In genomic region chr1:3773572-3774502, GRCh38 we compare ENCODE assay signal across 1 cellular context.
TF ChIP-seq lines count a peak whose summit lies in the region.

No MANE protein-coding gene starts in this region.

TF ChIP-seq in H1, 55 proteins besides CTCF, POLR2A, EP300 and RAD21:
- TF ChIP-seq CHD1 (IDR thresholded peaks at IDR 0.05; ENCODE audit: low read depth, low read length) = no peak
- TF ChIP-seq SP2 (IDR thresholded peaks at IDR 0.05; ENCODE audit: low read length) = no peak
- TF ChIP-seq RBBP5 (IDR thresholded peaks at IDR 0.05; ENCODE audit: borderline replicate concordance, low read depth, low read length) = no peak
- no peak for TF ChIP-seq ZNF274 (IDR thresholded peaks at IDR 0.05; ENCODE audit: borderline replicate concordance, extremely low read depth, low read length)
- TF ChIP-seq SIX5 (IDR thresholded peaks at IDR 0.05; ENCODE audit: low read depth, low read length) = no peak
- TF ChIP-seq HDAC6 (IDR thresholded peaks at IDR 0.05; ENCODE audit: low read depth, low read length) = no peak
- no peak for TF ChIP-seq KDM4A (IDR thresholded peaks at IDR 0.05; ENCODE audit: low read depth, low read length, severe bottlenecking)
- TF ChIP-seq EZH2 (IDR thresholded peaks at IDR 0.05; ENCODE audit: low read depth, low read length, severe bottlenecking) = no peak
- TF ChIP-seq TBP (IDR thresholded peaks at IDR 0.05; ENCODE audit: low read depth, low read length) = no peak
- TF ChIP-seq PHF8 (conservative IDR thresholded peaks at IDR 0.05; ENCODE audit: low read depth, low read length) = no peak
- TF ChIP-seq ATF3 (IDR thresholded peaks at IDR 0.05; ENCODE audit: insufficient read depth, low read depth, low read length) = no peak
- TF ChIP-seq JUN (IDR thresholded peaks at IDR 0.05; ENCODE audit: low read depth, low read length) = no peak
- no peak for TF ChIP-seq SAP30 (IDR thresholded peaks at IDR 0.05; ENCODE audit: insufficient read depth, insufficient replicate concordance, low read length)
- no peak for TF ChIP-seq GTF2F1 (IDR thresholded peaks at IDR 0.05; ENCODE audit: borderline replicate concordance, low read depth, low read length)
- no peak for TF ChIP-seq TEAD4 (IDR thresholded peaks at IDR 0.05; ENCODE audit: low read depth, low read length)
- TF ChIP-seq CEBPB (IDR thresholded peaks at IDR 0.05; ENCODE audit: low read depth, low read length) = no peak
- no peak for TF ChIP-seq SP4 (IDR thresholded peaks at IDR 0.05; ENCODE audit: low read length)
- no peak for TF ChIP-seq HDAC2 (IDR thresholded peaks at IDR 0.05; ENCODE audit: borderline replicate concordance in 1 of 2, low read depth in 2 of 2, low read length in 2 of 2)
TF ChIP-seq in H1: peak in this region for 0.
